ENCODE assay signal across 13 cellular contexts in the genomic region with DNA sequence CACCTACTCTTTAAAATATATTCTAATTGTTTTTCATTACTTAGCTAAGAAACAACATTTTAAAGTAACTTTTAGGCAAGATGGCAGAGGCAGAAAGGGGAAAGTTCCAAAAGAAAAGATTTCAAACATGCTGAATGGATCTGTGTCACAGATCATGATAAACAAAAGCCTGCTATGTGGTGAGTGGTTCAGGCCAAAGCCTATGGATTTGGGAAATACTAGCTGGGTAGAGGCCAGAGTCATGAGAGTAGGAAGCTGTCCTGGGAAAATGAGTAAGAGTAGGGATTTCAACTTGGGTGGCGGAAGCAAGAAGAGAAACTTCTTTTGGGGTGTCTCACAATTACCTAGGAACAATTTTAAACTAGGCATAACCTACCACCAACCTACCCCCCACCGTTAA.
DNase-seq lines count a peak whose midpoint lies in the region; ATAC-seq and TF ChIP-seq lines count a peak whose summit lies in the region.
"Had no signal": no experiment of that assay in that cellular context is flagged by ENCODE, and none has a peak within 500 bp of the region (broad histone marks: within the 10 kb centered on the region; RNA-seq: fewer than 3 reads in every experiment).

No MANE protein-coding gene starts in this region.

- peaks cover 13% of the 10 kb centered on the region for H3K4me1 Mint-ChIP-seq in stimulated activated memory B cell treated with anti-CD40 and anti-IgM and Interleukin-4, amounts not matched to agents 10 μg/mL and 1 μg/mL and 100 μg/mL, for 72 hours
- H3K4me1 Mint-ChIP-seq: CD14-positive monocyte had no signal

- no peaks in the 10 kb centered on the region for H3K27me3 Mint-ChIP-seq in stimulated activated memory B cell treated with anti-CD40 and anti-IgM and Interleukin-4, amounts not matched to agents 10 μg/mL and 1 μg/mL and 100 μg/mL, for 72 hours
- H3K27me3 Mint-ChIP-seq: IgD-negative memory B cell had no signal

- H3K9me3 Mint-ChIP-seq in stimulated activated memory B cell treated with anti-CD40 and anti-IgM and Interleukin-4, amounts not matched to agents 10 μg/mL and 1 μg/mL and 100 μg/mL, for 72 hours: no peaks in the 10 kb centered on the region
- H3K9me3 Mint-ChIP-seq: CD14-positive monocyte, IgD-negative memory B cell had no signal

- H3K36me3 Mint-ChIP-seq in stimulated activated memory B cell treated with anti-CD40 and anti-IgM and Interleukin-4, amounts not matched to agents 10 μg/mL and 1 μg/mL and 100 μg/mL, for 72 hours: peaks cover 55% of the 10 kb centered on the region

- H3K4me3 ChIP-seq in BLaER1 (no peak overlapping the region), Karpas-422 (ENCODE audit: low read length) (no peak overlapping the region), WERI-Rb-1 (ENCODE audit: low read depth, low read length) (no peak overlapping the region)

- no peak overlapping the region for H2AFZ ChIP-seq in Karpas-422 (ENCODE audit: low read length)

- H3K9ac ChIP-seq in BLaER1 (no peak overlapping the region), Karpas-422 (ENCODE audit: low read length) (no peak overlapping the region)

- peaks cover 99% of the 10 kb centered on the region for H3K36me3 ChIP-seq in BLaER1
- H3K36me3 ChIP-seq in Karpas-422 (ENCODE audit: insufficient read depth, low read length): peaks cover 27% of the 10 kb centered on the region
- no peaks in the 10 kb centered on the region; the same call in 1 of the 2 replicates for H3K36me3 ChIP-seq in WERI-Rb-1
- H3K36me3 ChIP-seq: BE2C had no signal

- no peaks in the 10 kb centered on the region for H3K9me2 ChIP-seq in Karpas-422 (replicated peaks; ENCODE audit: insufficient read depth, low read length)

- peak overlapping the region; percentile 9 for H3K27ac Mint-ChIP-seq in stimulated activated memory B cell treated with anti-CD40 and anti-IgM and Interleukin-4, amounts not matched to agents 10 μg/mL and 1 μg/mL and 100 μg/mL, for 72 hours

- no peak overlapping the region for H3K4me3 Mint-ChIP-seq in stimulated activated memory B cell treated with anti-CD40 and anti-IgM and Interleukin-4, amounts not matched to agents 10 μg/mL and 1 μg/mL and 100 μg/mL, for 72 hours
- H3K4me3 Mint-ChIP-seq: CD14-positive monocyte, IgD-negative memory B cell had no signal

- H3K27me3 ChIP-seq in BLaER1: no peaks in the 10 kb centered on the region
- H3K27me3 ChIP-seq in Karpas-422 (ENCODE audit: low read length): no peaks in the 10 kb centered on the region
- no peaks in the 10 kb centered on the region for H3K27me3 ChIP-seq in WERI-Rb-1 (ENCODE audit: insufficient read depth, low read depth, severe bottlenecking)
- H3K27me3 ChIP-seq: BE2C had no signal

- H3K27ac ChIP-seq in BLaER1 (no peak overlapping the region), Karpas-422 (ENCODE audit: low read length) (peak overlapping the region; percentile 21; the same call in 1 of the 2 replicates), WERI-Rb-1 (no peak overlapping the region)

- no peak for DNase-seq in Karpas-422
- peak; percentile 58 for DNase-seq in fibroblast of peridontal ligament (ENCODE audit: extremely low read depth)
- no peak for DNase-seq in WERI-Rb-1
- no peak for DNase-seq in HT-29 (ENCODE audit: low spot score)
- DNase-seq: BE2C, Calu3, DMS 273 treated with DMSO at 0.1 percent for 48 hours had no signal

- TF ChIP-seq CTCF in WERI-Rb-1 (IDR thresholded peaks at IDR 0.05; ENCODE audit: low read depth, low read length): no peak

- H3K4me1 ChIP-seq in BLaER1 (peaks cover 46% of the 10 kb centered on the region), Karpas-422 (ENCODE audit: low read length) (peaks cover 22% of the 10 kb centered on the region)
- H3K4me1 ChIP-seq: BE2C had no signal

- no peaks in the 10 kb centered on the region for H3K79me2 ChIP-seq in Karpas-422 (ENCODE audit: low read length)

- H4K20me1 ChIP-seq in BLaER1: peaks cover 100% of the 10 kb centered on the region
- no peaks in the 10 kb centered on the region for H4K20me1 ChIP-seq in Karpas-422 (ENCODE audit: insufficient read depth, low read depth, low read length)

- ATAC-seq in stimulated activated memory B cell treated with anti-CD40 and anti-IgM and Interleukin-4, amounts not matched to agents 10 μg/mL and 1 μg/mL and 100 μg/mL, for 72 hours: no peak
- no peak for ATAC-seq in HG03342 (IDR thresholded peaks at IDR 0.05; ENCODE audit: unreplicated experiment)
- ATAC-seq: HCT116 had no signal

- H3K9me3 ChIP-seq in BLaER1 (no peaks in the 10 kb centered on the region), Karpas-422 (ENCODE audit: low read length) (no peaks in the 10 kb centered on the region), WERI-Rb-1 (ENCODE audit: severe bottlenecking) (no peaks in the 10 kb centered on the region)
- H3K9me3 ChIP-seq: BE2C had no signal

- 0 out of 2 replicates have a peak overlapping the region, but pooled peaks have one; percentile 6 for H3K4me2 ChIP-seq in BLaER1
- H3K4me2 ChIP-seq in Karpas-422 (ENCODE audit: low read depth, low read length, poor library complexity, severe bottlenecking): no peak overlapping the region
